Comparison of ENCODE assay signal across 18 cellular contexts in genomic region chr11:132093861-132094260, GRCh38.
DNase-seq lines count a peak whose midpoint lies in the region; ATAC-seq and TF ChIP-seq lines count a peak whose summit lies in the region.
"Had no signal": no experiment of that assay in that cellular context is flagged by ENCODE, and none has a peak within 500 bp of the region (broad histone marks: within the 10 kb centered on the region; RNA-seq: fewer than 3 reads in every experiment).

No MANE protein-coding gene starts in this region.

- no peaks in the 10 kb centered on the region for H3F3A ChIP-seq in smooth muscle cell (ENCODE audit: low read depth)

- H3K27me3 Mint-ChIP-seq in activated naive CD4-positive, alpha-beta T cell treated with anti-CD3 and anti-CD28 coated beads for 36 hours (ENCODE audit: low read depth): no peaks in the 10 kb centered on the region
- no peaks in the 10 kb centered on the region for H3K27me3 Mint-ChIP-seq in activated naive CD4-positive, alpha-beta T cell treated with anti-CD3 and anti-CD28 coated beads, Interleukin-2, amount 10 ng/mL, durations not matched to agents 7 days and 5 days

- H3K9me3 ChIP-seq in smooth muscle cell (replicated peaks; ENCODE audit: low read depth): no peaks in the 10 kb centered on the region
- H3K9me3 ChIP-seq in HAP-1: no peaks in the 10 kb centered on the region
- H3K9me3 ChIP-seq: tibial nerve had no signal

- no peaks in the 10 kb centered on the region for H4K20me1 ChIP-seq in smooth muscle cell (ENCODE audit: low read depth)

- no peak overlapping the region for H3K4me3 Mint-ChIP-seq in activated naive CD4-positive, alpha-beta T cell treated with anti-CD3 and anti-CD28 coated beads for 36 hours
- H3K4me3 Mint-ChIP-seq in activated naive CD4-positive, alpha-beta T cell treated with anti-CD3 and anti-CD28 coated beads, Interleukin-2, amount 10 ng/mL, durations not matched to agents 7 days and 5 days: no peak overlapping the region

- H3K4me3 ChIP-seq in Jurkat, Clone E6-1 (ENCODE audit: low read length): no peak overlapping the region
- H3K4me3 ChIP-seq in smooth muscle cell (no peak overlapping the region), HAP-1 (no peak overlapping the region)
- H3K4me3 ChIP-seq: tibial nerve had no signal

- no peaks in the 10 kb centered on the region for H3K36me3 ChIP-seq in smooth muscle cell (ENCODE audit: low read depth)
- no peaks in the 10 kb centered on the region for H3K36me3 ChIP-seq in HAP-1 (replicated peaks)
- H3K36me3 ChIP-seq: brain microvascular endothelial cell, tibial nerve had no signal

- no peaks in the 10 kb centered on the region for H3K4me1 ChIP-seq in smooth muscle cell (ENCODE audit: low read depth)
- no peaks in the 10 kb centered on the region for H3K4me1 ChIP-seq in HAP-1
- H3K4me1 ChIP-seq: tibial nerve had no signal

- H3K27me3 ChIP-seq in smooth muscle cell (ENCODE audit: low read depth) (no peaks in the 10 kb centered on the region), HAP-1 (ENCODE audit: low read depth) (no peaks in the 10 kb centered on the region)
- H3K27me3 ChIP-seq: brain microvascular endothelial cell, tibial nerve had no signal

- 90% methylated on average over 7 of the region's 7 CpGs for WGBS in smooth muscle cell (ENCODE audit: low lambda C conversion rate)

- H3K4me2 ChIP-seq in smooth muscle cell: no peak overlapping the region

- in situ Hi-C loops in HAP-1 (cut with MboI; ENCODE audit: low sequenced_read_pairs): no loop called here

- intact Hi-C loops in activated naive CD4-positive, alpha-beta T cell treated with anti-CD3 and anti-CD28 coated beads for 36 hours (cut with micrococcal nuclease): no loop called here

- H2AFZ ChIP-seq in smooth muscle cell (ENCODE audit: low read depth): no peak overlapping the region

- no peak overlapping the region for H3K27ac ChIP-seq in smooth muscle cell (ENCODE audit: low read depth)
- H3K27ac ChIP-seq: brain microvascular endothelial cell, tibial nerve, VCaP had no signal

- ATAC-seq in left lobe of liver (no peak), HG03521 (IDR thresholded peaks at IDR 0.05; ENCODE audit: unreplicated experiment) (no peak)

- DNase-seq in activated naive CD4-positive, alpha-beta T cell treated with anti-CD3 and anti-CD28 coated beads for 36 hours: peak; percentile 20
- DNase-seq in activated naive CD4-positive, alpha-beta T cell treated with anti-CD3 and anti-CD28 coated beads, Interleukin-2, amount 10 ng/mL, durations not matched to agents 7 days and 5 days: no peak
- peak; percentile 65 for DNase-seq in Jurkat, Clone E6-1 (ENCODE audit: low read depth, low spot score)
- DNase-seq in OCI-M1 (lab: John Stamatoyannopoulos, UW) (peak; percentile 43), smooth muscle cell (lab: John Stamatoyannopoulos, UW; ENCODE audit: unreplicated experiment) (no peak), left lobe of liver (ENCODE audit: low spot score) (no peak), HAP-1 (ENCODE audit: low spot score in 2 of 2) (no peak)
- DNase-seq: activated CD4-positive, alpha-beta T cell treated with anti-CD3 and anti-CD28 coated beads, Interleukin-2, amount 50 U/mL, for 48 hours; brain microvascular endothelial cell; DMS 273 treated with DMSO at 0.1 percent for 48 hours; kidney glomerular epithelial cell; midbrain; NCI-H2029 treated with DMSO at 0.1 percent for 48 hours; NCI-H524 treated with DMSO at 0.1 percent for 48 hours; SW 1271 had no signal

- peaks cover 2% of the 10 kb centered on the region for H3K9me3 Mint-ChIP-seq in activated naive CD4-positive, alpha-beta T cell treated with anti-CD3 and anti-CD28 coated beads for 36 hours
- peaks cover 13% of the 10 kb centered on the region for H3K9me3 Mint-ChIP-seq in activated naive CD4-positive, alpha-beta T cell treated with anti-CD3 and anti-CD28 coated beads, Interleukin-2, amount 10 ng/mL, durations not matched to agents 7 days and 5 days

- no peaks in the 10 kb centered on the region for H3K36me3 Mint-ChIP-seq in activated naive CD4-positive, alpha-beta T cell treated with anti-CD3 and anti-CD28 coated beads for 36 hours (ENCODE audit: low read depth)
- no peaks in the 10 kb centered on the region for H3K36me3 Mint-ChIP-seq in activated naive CD4-positive, alpha-beta T cell treated with anti-CD3 and anti-CD28 coated beads, Interleukin-2, amount 10 ng/mL, durations not matched to agents 7 days and 5 days

- H3K9ac ChIP-seq in smooth muscle cell (ENCODE audit: low read depth): no peak overlapping the region

- no peaks in the 10 kb centered on the region for H3K79me2 ChIP-seq in smooth muscle cell (ENCODE audit: low read depth)

- H3K4me1 Mint-ChIP-seq in activated naive CD4-positive, alpha-beta T cell treated with anti-CD3 and anti-CD28 coated beads for 36 hours (ENCODE audit: low read depth): no peaks in the 10 kb centered on the region
- peaks cover 4% of the 10 kb centered on the region for H3K4me1 Mint-ChIP-seq in activated naive CD4-positive, alpha-beta T cell treated with anti-CD3 and anti-CD28 coated beads, Interleukin-2, amount 10 ng/mL, durations not matched to agents 7 days and 5 days

- CTCF ChIA-PET in activated naive CD4-positive, alpha-beta T cell treated with anti-CD3 and anti-CD28 coated beads for 36 hours (lab: Charles Lee): no interaction called here
- CTCF ChIA-PET in activated naive CD4-positive, alpha-beta T cell treated with anti-CD3 and anti-CD28 coated beads, Interleukin-2, amount 10 ng/mL, durations not matched to agents 7 days and 5 days (lab: Charles Lee): no interaction called here

- no peak for TF ChIP-seq CTCF in smooth muscle cell (IDR thresholded peaks at IDR 0.05; ENCODE audit: borderline replicate concordance, insufficient read depth, poor library complexity, severe bottlenecking)

- H3K27ac Mint-ChIP-seq in activated naive CD4-positive, alpha-beta T cell treated with anti-CD3 and anti-CD28 coated beads for 36 hours: no peak overlapping the region
- H3K27ac Mint-ChIP-seq in activated naive CD4-positive, alpha-beta T cell treated with anti-CD3 and anti-CD28 coated beads, Interleukin-2, amount 10 ng/mL, durations not matched to agents 7 days and 5 days: no peak overlapping the region

Comparison
In these comparisons a context has a peak if more than half of its experiments do, and no peak if none do; other contexts are left out.
1. DNase-seq: peak in activated naive CD4-positive, alpha-beta T cell treated with anti-CD3 and anti-CD28 coated beads for 36 hours (single experiment), Jurkat, Clone E6-1 (single experiment) and OCI-M1 (single experiment); none in activated naive CD4-positive, alpha-beta T cell treated with anti-CD3 and anti-CD28 coated beads, Interleukin-2, amount 10 ng/mL, durations not matched to agents 7 days and 5 days (single experiment), smooth muscle cell (single experiment), left lobe of liver (single experiment) and HAP-1 (0 of 2).